25 cellular contexts compared by ENCODE assay signal in genomic region chr3:118504906-118505305, GRCh38.
"Had no signal": no experiment of that assay in that cellular context is flagged by ENCODE, and none has a peak within 500 bp of the region (broad histone marks: within the 10 kb centered on the region; RNA-seq: fewer than 3 reads in every experiment).

No MANE protein-coding gene starts in this region.

- H3K27ac ChIP-seq: neural progenitor cell, ovary, parathyroid adenoma, psoas muscle, right lobe of liver, sigmoid colon, stomach, thoracic aorta, thyroid gland, tibial nerve, upper lobe of left lung, vagina had no signal

- H3K36me3 ChIP-seq: neural progenitor cell, ovary, right lobe of liver, sigmoid colon, stomach, thoracic aorta, thyroid gland, tibial nerve, upper lobe of left lung, vagina had no signal

- H3K9me3 ChIP-seq: ovary, psoas muscle, right lobe of liver, sigmoid colon, stomach, thoracic aorta, thyroid gland, tibial nerve, upper lobe of left lung, vagina had no signal

- H3K4me2 ChIP-seq: neural progenitor cell had no signal

- H3K79me2 ChIP-seq: parathyroid adenoma had no signal

- DNase-seq: occipital lobe; ovary; posterior cingulate gyrus; psoas muscle; right cardiac atrium; right lobe of liver; sigmoid colon; small intestine; stimulated activated CD4-positive, alpha-beta T cell treated with anti-CD3 and anti-CD28 coated beads, Interleukin-15, amount 100 ng/mL, for 24 hours; stimulated activated CD4-positive, alpha-beta T cell treated with anti-CD3 and anti-CD28 coated beads, Interleukin-2, amount 100 ng/mL, for 24 hours; stimulated activated CD4-positive, alpha-beta T cell treated with anti-CD3 and anti-CD28 coated beads, Interleukin-2, amount 100 ng/mL, for 48 hours; stimulated activated CD4-positive, alpha-beta T cell treated with anti-CD3 and anti-CD28 coated beads, Interleukin-4, amount 100 ng/mL, for 24 hours; stimulated activated naive B cell treated with anti-CD40 and anti-IgM and Interleukin-4, amounts not matched to agents 10 μg/mL and 1 μg/mL and 100 μg/mL, for 72 hours; stimulated activated naive CD4-positive, alpha-beta T cell treated with Interleukin-2 at 50 U/mL for 16 hours; stomach; thyroid gland; trophoblast cell; upper lobe of left lung had no signal

- H3K9ac ChIP-seq: neural progenitor cell, parathyroid adenoma had no signal

- ATAC-seq: psoas muscle; right cardiac atrium; right lobe of liver; stimulated activated effector memory CD8-positive, alpha-beta T cell treated with anti-CD3 and anti-CD28 coated beads, Interleukin-12 subunit alpha, Interleukin-12 subunit beta, amount 100 ng/mL, for 72 hours; stimulated activated naive B cell treated with anti-CD40 and anti-IgM and Interleukin-4, amounts not matched to agents 10 μg/mL and 1 μg/mL and 100 μg/mL, for 72 hours had no signal

- FAIRE-seq: small intestine, urothelium cell line had no signal

- H3K4me3 ChIP-seq: neural progenitor cell, ovary, psoas muscle, right lobe of liver, sigmoid colon, stomach, thoracic aorta, thyroid gland, tibial nerve, upper lobe of left lung, vagina had no signal

- H2AFZ ChIP-seq: neural progenitor cell, parathyroid adenoma had no signal

- H3K27me3 ChIP-seq: neural progenitor cell, ovary, right lobe of liver, sigmoid colon, stomach, thyroid gland, tibial nerve, upper lobe of left lung, vagina had no signal

- H3K4me1 ChIP-seq: parathyroid adenoma, psoas muscle, right lobe of liver, thyroid gland, vagina had no signal
